In genomic region chrX:151724563-151725337, GRCh38 we compare ENCODE assay signal across 26 cellular contexts. TPM values are rescaled to one million over a fixed set of nuclear protein-coding genes. Genes with fewer than 3 reads are reported as not detected.
"Had no signal": no experiment of that assay in that cellular context is flagged by ENCODE, and none has a peak within 500 bp of the region (broad histone marks: within the 10 kb centered on the region; RNA-seq: fewer than 3 reads in every experiment).

No MANE protein-coding gene starts in this region.

- H3K27me3 Mint-ChIP-seq: stimulated activated naive CD8-positive, alpha-beta T cell treated with anti-CD3 and anti-CD28 coated beads, Interleukin-15, Interleukin-2, amounts not matched to agents 100 ng/mL and 50 ng/mL, for 24 hours had no signal

- H3K36me3 Mint-ChIP-seq: activated naive CD4-positive, alpha-beta T cell treated with anti-CD3 and anti-CD28 coated beads, Interleukin-2, amount 50 U/mL, for 72 hours had no signal

- H3K27ac Mint-ChIP-seq: activated naive CD4-positive, alpha-beta T cell treated with anti-CD3 and anti-CD28 coated beads, Interleukin-2, amount 50 U/mL, for 72 hours; effector memory CD8-positive, alpha-beta T cell; nephron progenitor cell; stimulated activated naive CD8-positive, alpha-beta T cell treated with anti-CD3 and anti-CD28 coated beads, Interleukin-15, Interleukin-2, amounts not matched to agents 100 ng/mL and 50 ng/mL, for 24 hours; T-helper 1 cell treated with Interleukin-12 subunit alpha and Interleukin-12 subunit beta and Interleukin-4 antibody, amounts not matched to agents 30 μg/mL and 1 μg/mL, for 36 hours had no signal

- H3K9me3 Mint-ChIP-seq: activated naive CD4-positive, alpha-beta T cell treated with anti-CD3 and anti-CD28 coated beads, Interleukin-2, amount 50 U/mL, for 72 hours; activated T-helper 1 cell treated with anti-CD3 and anti-CD28 coated beads, Interleukin-12 subunit alpha, Interleukin-12 subunit beta, Interleukin-2, Interleukin-4 antibody, amounts not matched to agents 30 ng/mL and 10 ng/mL and 1 ng/mL, durations not matched to agents 14 hours and 24 hours and 36 hours; effector memory CD8-positive, alpha-beta T cell; stimulated activated naive CD8-positive, alpha-beta T cell treated with anti-CD3 and anti-CD28 coated beads, Interleukin-15, Interleukin-2, amounts not matched to agents 100 ng/mL and 50 ng/mL, for 24 hours; T-helper 1 cell treated with Interleukin-12 subunit alpha and Interleukin-12 subunit beta and Interleukin-4 antibody, amounts not matched to agents 30 μg/mL and 1 μg/mL, for 36 hours had no signal

- H3K4me3 ChIP-seq: adrenal gland, esophagus squamous epithelium, skin epidermis, suprapubic skin, upper lobe of left lung had no signal

- H3K4me1 ChIP-seq: adrenal gland, suprapubic skin, upper lobe of left lung had no signal

- H3K36me3 ChIP-seq: adrenal gland, esophagus squamous epithelium, suprapubic skin, upper lobe of left lung, WERI-Rb-1 had no signal

- FAIRE-seq: astrocyte, bronchial epithelial cell, islet of Langerhans had no signal

- H3K27ac ChIP-seq: adrenal gland, esophagus squamous epithelium, skin epidermis, suprapubic skin, upper lobe of left lung, WERI-Rb-1 had no signal

- H3K9me3 ChIP-seq: adrenal gland, esophagus squamous epithelium, suprapubic skin, upper lobe of left lung had no signal

- H3K4me3 Mint-ChIP-seq: activated T-helper 1 cell treated with anti-CD3 and anti-CD28 coated beads, Interleukin-12 subunit alpha, Interleukin-12 subunit beta, Interleukin-2, Interleukin-4 antibody, amounts not matched to agents 30 ng/mL and 10 ng/mL and 1 ng/mL, durations not matched to agents 14 hours and 24 hours and 36 hours; effector memory CD8-positive, alpha-beta T cell; nephron progenitor cell; stimulated activated naive CD8-positive, alpha-beta T cell treated with anti-CD3 and anti-CD28 coated beads, Interleukin-15, Interleukin-2, amounts not matched to agents 100 ng/mL and 50 ng/mL, for 24 hours; T-helper 1 cell treated with Interleukin-12 subunit alpha and Interleukin-12 subunit beta and Interleukin-4 antibody, amounts not matched to agents 30 μg/mL and 1 μg/mL, for 36 hours had no signal

- ATAC-seq: activated naive CD4-positive, alpha-beta T cell treated with anti-CD3 and anti-CD28 coated beads, Interleukin-2, amount 50 U/mL, for 72 hours; effector memory CD8-positive, alpha-beta T cell; left colon had no signal

- H3K27me3 ChIP-seq: adrenal gland, esophagus squamous epithelium, suprapubic skin had no signal

- DNase-seq: activated CD4-positive, alpha-beta T cell treated with anti-CD3 and anti-CD28 coated beads, Interleukin-2, amount 50 U/mL, for 48 hours; activated gamma-delta T cell treated with Interleukin-2 at 50 U/mL for 16 hours; activated T-cell treated with anti-CD3 and anti-CD28 coated beads for 4 hours; adrenal gland; effector memory CD8-positive, alpha-beta T cell; esophagus squamous epithelium; left colon; nephron progenitor cell; nucleus accumbens; retina; stimulated activated CD4-positive, alpha-beta T cell treated with anti-CD3 and anti-CD28 coated beads, Interleukin-15, amount 100 ng/mL, for 24 hours; stimulated activated CD4-positive, alpha-beta T cell treated with anti-CD3 and anti-CD28 coated beads, Interleukin-2, amount 100 ng/mL, for 48 hours; WERI-Rb-1 had no signal

RNA-seq across cellular contexts. Expression of gene FATE1, which starts 8.9 kb away (rescaled TPM):
- total RNA-seq: activated naive CD4-positive, alpha-beta T cell treated with anti-CD3 and anti-CD28 coated beads, Interleukin-2, amount 50 U/mL, for 72 hours; activated T-helper 1 cell treated with anti-CD3 and anti-CD28 coated beads, Interleukin-12 subunit alpha, Interleukin-12 subunit beta, Interleukin-2, Interleukin-4 antibody, amounts not matched to agents 30 ng/mL and 10 ng/mL and 1 ng/mL, durations not matched to agents 14 hours and 24 hours and 36 hours; astrocyte; bronchial epithelial cell; dermis microvascular lymphatic vessel endothelial cell; esophagus squamous epithelium; left colon; lung microvascular endothelial cell; myocyte; suprapubic skin had no signal

RNA-seq across cellular contexts. Expression of gene CNGA2, which starts 9.8 kb away (rescaled TPM):
- total RNA-seq: activated naive CD4-positive, alpha-beta T cell treated with anti-CD3 and anti-CD28 coated beads, Interleukin-2, amount 50 U/mL, for 72 hours; activated T-helper 1 cell treated with anti-CD3 and anti-CD28 coated beads, Interleukin-12 subunit alpha, Interleukin-12 subunit beta, Interleukin-2, Interleukin-4 antibody, amounts not matched to agents 30 ng/mL and 10 ng/mL and 1 ng/mL, durations not matched to agents 14 hours and 24 hours and 36 hours; adrenal gland; astrocyte; bronchial epithelial cell; dermis microvascular lymphatic vessel endothelial cell; esophagus squamous epithelium; left colon; lung microvascular endothelial cell; myocyte; suprapubic skin; upper lobe of left lung had no signal
- polyA plus RNA-seq: adrenal gland had no signal

RNA-seq across cellular contexts. Expression of gene PRRG3, which starts 29.5 kb away (rescaled TPM):
- total RNA-seq: activated naive CD4-positive, alpha-beta T cell treated with anti-CD3 and anti-CD28 coated beads, Interleukin-2, amount 50 U/mL, for 72 hours; activated T-helper 1 cell treated with anti-CD3 and anti-CD28 coated beads, Interleukin-12 subunit alpha, Interleukin-12 subunit beta, Interleukin-2, Interleukin-4 antibody, amounts not matched to agents 30 ng/mL and 10 ng/mL and 1 ng/mL, durations not matched to agents 14 hours and 24 hours and 36 hours; bronchial epithelial cell; dermis microvascular lymphatic vessel endothelial cell; lung microvascular endothelial cell; myocyte had no signal
